8 cellular contexts compared by ENCODE assay signal in genomic region chr11:2777871-2778629, GRCh38.
DNase-seq lines count a peak whose midpoint lies in the region; ATAC-seq and TF ChIP-seq lines count a peak whose summit lies in the region.

No MANE protein-coding gene starts in this region.

- H3K4me1 Mint-ChIP-seq in GM23338 (peaks cover 13% of the 10 kb centered on the region), progenitor cell of endocrine pancreas (ENCODE audit: low read depth) (peaks cover 21% of the 10 kb centered on the region)

- no peaks in the 10 kb centered on the region for H4K20me1 ChIP-seq in GM23338 (replicated peaks; ENCODE audit: insufficient read depth)

- H3K36me3 ChIP-seq in GM23338 (ENCODE audit: insufficient read depth) (no peaks in the 10 kb centered on the region), NT2/D1 (ENCODE audit: insufficient read depth, insufficient read length, low read length) (no peaks in the 10 kb centered on the region), gastroesophageal sphincter (no peaks in the 10 kb centered on the region)

- TF ChIP-seq CTCF in GM23338 (conservative IDR thresholded peaks at IDR 0.05; ENCODE audit: low read depth in 2 of 2), result no peak
- no peak for TF ChIP-seq CTCF in gastroesophageal sphincter (IDR thresholded peaks at IDR 0.05)
- no peak for TF ChIP-seq CTCF in progenitor cell of endocrine pancreas (IDR thresholded peaks at IDR 0.05; ENCODE audit: unreplicated experiment)
- TF ChIP-seq CTCF in foreskin fibroblast (IDR thresholded peaks at IDR 0.05; ENCODE audit: low read depth, low read length), result no peak

- no peaks in the 10 kb centered on the region for H3F3A ChIP-seq in GM23338 (replicated peaks; ENCODE audit: low read depth)

- no peaks in the 10 kb centered on the region for H3K9me3 ChIP-seq in NT2/D1 (ENCODE audit: insufficient read depth, low read length)
- H3K9me3 ChIP-seq in gastroesophageal sphincter, result no peaks in the 10 kb centered on the region

- H3K27ac Mint-ChIP-seq in GM23338, result no peak overlapping the region; the same call in 1 of the 2 replicates
- H3K27ac Mint-ChIP-seq in progenitor cell of endocrine pancreas, result no peak overlapping the region

- H3K4me3 ChIP-seq in GM23338, result no peak overlapping the region
- no peak overlapping the region for H3K4me3 ChIP-seq in NT2/D1 (ENCODE audit: insufficient read length, low read depth)
- H3K4me3 ChIP-seq in gastroesophageal sphincter, result peak overlapping the region in 1 of 2 donors; percentile 34
- H3K4me3 ChIP-seq in foreskin fibroblast (ENCODE audit: low read depth in 1 of 2, low read length in 2 of 2), result no peak overlapping the region

- H3K9me3 Mint-ChIP-seq in GM23338 (no peaks in the 10 kb centered on the region), progenitor cell of endocrine pancreas (ENCODE audit: low read depth) (peaks cover 5% of the 10 kb centered on the region)

- no peak for TF ChIP-seq POLR2A in gastroesophageal sphincter (IDR thresholded peaks at IDR 0.05)

- no peak overlapping the region for H3K4me2 ChIP-seq in GM23338

- H3K27me3 Mint-ChIP-seq in GM23338 (ENCODE audit: insufficient read depth, low read depth, poor library complexity) (peaks cover 17% of the 10 kb centered on the region), progenitor cell of endocrine pancreas (peaks cover 9% of the 10 kb centered on the region)

- peak; percentile 31 for ATAC-seq in GM23338
- no peak for ATAC-seq in gastroesophageal sphincter
- no peak for ATAC-seq in HG03039 (IDR thresholded peaks at IDR 0.05; ENCODE audit: unreplicated experiment)
- no peak for ATAC-seq in GM18511 (IDR thresholded peaks at IDR 0.05; ENCODE audit: unreplicated experiment)

- no peaks in the 10 kb centered on the region for H3K36me3 Mint-ChIP-seq in GM23338 (ENCODE audit: low read depth)
- H3K36me3 Mint-ChIP-seq in progenitor cell of endocrine pancreas (ENCODE audit: insufficient read depth), result no peaks in the 10 kb centered on the region

- H3K4me3 Mint-ChIP-seq in GM23338 (no peak overlapping the region), progenitor cell of endocrine pancreas (ENCODE audit: low read depth) (no peak overlapping the region)

- no peaks in the 10 kb centered on the region for H3K79me2 ChIP-seq in GM23338 (replicated peaks; ENCODE audit: insufficient read depth)

- H3K9ac ChIP-seq in NT2/D1 (ENCODE audit: insufficient read length, low read depth), result peak overlapping the region; percentile 5

- no peaks in the 10 kb centered on the region for H3K9me2 ChIP-seq in GM23338 (ENCODE audit: insufficient read depth)

- DNase-seq in GM23338 (ENCODE audit: low spot score) (no peak), NT2/D1 (ENCODE audit: low read depth, low spot score) (no peak), progenitor cell of endocrine pancreas (ENCODE audit: low spot score, unreplicated experiment) (peak; percentile 8), foreskin fibroblast (no peak), GM03348 (ENCODE audit: low spot score) (no peak)

- H3K4me1 ChIP-seq in GM23338 (ENCODE audit: insufficient read depth), result peaks cover 5% of the 10 kb centered on the region; the same call in 1 of the 2 replicates
- H3K4me1 ChIP-seq in NT2/D1 (ENCODE audit: insufficient read depth, insufficient read length), result peaks cover 14% of the 10 kb centered on the region
- peaks cover 0 to 52% (median 30%) of the 10 kb centered on the region in 3 donors for H3K4me1 ChIP-seq in gastroesophageal sphincter

- H3K27me3 ChIP-seq in GM23338 (ENCODE audit: insufficient read depth) (peaks cover 15% of the 10 kb centered on the region), NT2/D1 (ENCODE audit: insufficient read depth, insufficient read length) (peaks cover 35% of the 10 kb centered on the region), gastroesophageal sphincter (no peaks in the 10 kb centered on the region)

- WGBS in gastroesophageal sphincter (ENCODE audit: low coverage in 1 of 2), 2 donors, result 77% methylated on average over 7 of the region's 27 CpGs; no CpG with 5 or more reads in 1 of the 2 donors

- TF ChIP-seq EP300 in gastroesophageal sphincter (IDR thresholded peaks at IDR 0.05), result no peak

- H2AFZ ChIP-seq in GM23338, result no peak overlapping the region

- H3K27ac ChIP-seq in GM23338 (ENCODE audit: low read depth) (no peak overlapping the region), gastroesophageal sphincter (peak overlapping the region; percentile 57 to 90 (median 88))

TF ChIP-seq in GM23338, 12 proteins besides CTCF, POLR2A, EP300 and RAD21:
- TF ChIP-seq EZH2phosphoT487 (IDR thresholded peaks at IDR 0.05; ENCODE audit: unreplicated experiment) (no peak), NANOG (IDR thresholded peaks at IDR 0.05; ENCODE audit: borderline replicate concordance) (no peak), ZNF114 (CRISPR knock-in tag; IDR thresholded peaks at IDR 0.05) (no peak), ZNF331 (CRISPR knock-in tag; IDR thresholded peaks at IDR 0.05; ENCODE audit: low read depth) (no peak), JUNB (IDR thresholded peaks at IDR 0.05; ENCODE audit: unreplicated experiment) (no peak)
- TF ChIP-seq, protein P1, sequence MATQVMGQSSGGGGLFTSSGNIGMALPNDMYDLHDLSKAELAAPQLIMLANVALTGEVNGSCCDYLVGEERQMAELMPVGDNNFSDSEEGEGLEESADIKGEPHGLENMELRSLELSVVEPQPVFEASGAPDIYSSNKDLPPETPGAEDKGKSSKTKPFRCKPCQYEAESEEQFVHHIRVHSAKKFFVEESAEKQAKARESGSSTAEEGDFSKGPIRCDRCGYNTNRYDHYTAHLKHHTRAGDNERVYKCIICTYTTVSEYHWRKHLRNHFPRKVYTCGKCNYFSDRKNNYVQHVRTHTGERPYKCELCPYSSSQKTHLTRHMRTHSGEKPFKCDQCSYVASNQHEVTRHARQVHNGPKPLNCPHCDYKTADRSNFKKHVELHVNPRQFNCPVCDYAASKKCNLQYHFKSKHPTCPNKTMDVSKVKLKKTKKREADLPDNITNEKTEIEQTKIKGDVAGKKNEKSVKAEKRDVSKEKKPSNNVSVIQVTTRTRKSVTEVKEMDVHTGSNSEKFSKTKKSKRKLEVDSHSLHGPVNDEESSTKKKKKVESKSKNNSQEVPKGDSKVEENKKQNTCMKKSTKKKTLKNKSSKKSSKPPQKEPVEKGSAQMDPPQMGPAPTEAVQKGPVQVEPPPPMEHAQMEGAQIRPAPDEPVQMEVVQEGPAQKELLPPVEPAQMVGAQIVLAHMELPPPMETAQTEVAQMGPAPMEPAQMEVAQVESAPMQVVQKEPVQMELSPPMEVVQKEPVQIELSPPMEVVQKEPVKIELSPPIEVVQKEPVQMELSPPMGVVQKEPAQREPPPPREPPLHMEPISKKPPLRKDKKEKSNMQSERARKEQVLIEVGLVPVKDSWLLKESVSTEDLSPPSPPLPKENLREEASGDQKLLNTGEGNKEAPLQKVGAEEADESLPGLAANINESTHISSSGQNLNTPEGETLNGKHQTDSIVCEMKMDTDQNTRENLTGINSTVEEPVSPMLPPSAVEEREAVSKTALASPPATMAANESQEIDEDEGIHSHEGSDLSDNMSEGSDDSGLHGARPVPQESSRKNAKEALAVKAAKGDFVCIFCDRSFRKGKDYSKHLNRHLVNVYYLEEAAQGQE (IDR thresholded peaks at IDR 0.05; ENCODE audit: unreplicated experiment), result no peak
